16 cellular contexts compared by ENCODE assay signal in the genomic region with DNA sequence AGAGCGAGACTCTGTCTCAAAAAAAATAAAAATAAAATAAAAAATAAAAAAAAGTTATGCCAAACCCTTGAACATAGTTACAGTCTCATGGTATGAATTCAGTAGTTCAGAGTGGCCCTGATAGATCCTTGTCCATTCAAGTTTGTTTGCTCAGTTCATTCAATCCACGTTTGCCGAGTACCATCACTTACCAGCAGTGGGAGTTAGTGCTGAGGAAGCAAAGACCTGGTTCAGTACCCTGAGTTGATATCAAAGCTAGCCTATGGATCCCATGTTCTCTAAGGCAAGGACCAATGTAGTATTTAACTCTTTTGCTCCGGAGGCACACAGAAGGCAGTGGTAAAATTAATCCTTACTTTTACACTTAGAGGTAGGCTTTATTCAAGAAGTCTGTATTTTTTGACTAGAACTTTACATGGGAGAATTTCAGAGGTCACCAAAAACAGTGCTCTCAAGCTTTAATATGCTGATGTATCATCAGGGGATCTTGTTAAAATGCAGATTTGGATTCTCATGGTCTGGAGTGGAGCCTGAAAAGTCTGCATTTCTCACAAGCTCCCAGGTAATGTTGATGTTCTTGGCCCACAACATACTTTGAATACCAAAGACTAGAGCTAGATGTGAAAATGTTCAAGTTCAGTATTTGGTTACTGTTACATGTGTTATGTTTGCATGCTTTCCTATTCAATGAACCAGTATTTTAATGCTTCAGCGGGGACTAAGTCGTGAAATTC. TPM values are rescaled to one million over a fixed set of nuclear protein-coding genes. Genes with fewer than 3 reads are reported as not detected.
DNase-seq lines count a peak whose midpoint lies in the region; ATAC-seq and TF ChIP-seq lines count a peak whose summit lies in the region.
"Had no signal": no experiment of that assay in that cellular context is flagged by ENCODE, and none has a peak within 500 bp of the region (broad histone marks: within the 10 kb centered on the region; RNA-seq: fewer than 3 reads in every experiment).

No MANE protein-coding gene starts in this region.

- no peak overlapping the region for H3K27ac ChIP-seq in uterus
- H3K27ac ChIP-seq: 22Rv1, breast epithelium, hepatocyte, thyroid gland had no signal

- intact Hi-C loops in uterus (cut with DNase I; ENCODE audit: low total_unique reads), result no loop called here

- H3K4me3 ChIP-seq in epithelial cell of proximal tubule (ENCODE audit: low read depth, low read length) (no peak overlapping the region), uterus (no peak overlapping the region)
- H3K4me3 ChIP-seq: breast epithelium, hepatocyte, thyroid gland had no signal

- ATAC-seq in omental fat pad (ENCODE audit: low FRiP score) (no peak), GM19397 (IDR thresholded peaks at IDR 0.05; ENCODE audit: unreplicated experiment) (no peak)

- TF ChIP-seq POLR2A in uterus (IDR thresholded peaks at IDR 0.05), result no peak

- H3K27me3 ChIP-seq in uterus, result no peaks in the 10 kb centered on the region
- H3K27me3 ChIP-seq: breast epithelium, hepatocyte, thyroid gland had no signal

- H3K9me3 ChIP-seq in uterus, result no peaks in the 10 kb centered on the region
- H3K9me3 ChIP-seq: breast epithelium, thyroid gland had no signal

- no peaks in the 10 kb centered on the region for H3K4me1 ChIP-seq in uterus
- H3K4me1 ChIP-seq: breast epithelium, thyroid gland had no signal

- no peaks in the 10 kb centered on the region for H3K36me3 ChIP-seq in uterus
- H3K36me3 ChIP-seq: breast epithelium, thyroid gland had no signal

- TF ChIP-seq CTCF in epithelial cell of proximal tubule (conservative IDR thresholded peaks at IDR 0.05; ENCODE audit: low read depth, low read length), result peak; percentile 39
- TF ChIP-seq CTCF in omental fat pad (IDR thresholded peaks at IDR 0.05), result no peak
- no peak for TF ChIP-seq CTCF in uterus (IDR thresholded peaks at IDR 0.05)

- DNase-seq in DMS 273 (lab: John Stamatoyannopoulos, UW; ENCODE audit: unreplicated experiment), result peak; percentile 13
- no peak for DNase-seq in DMS 273 treated with DMSO at 0.1 percent for 48 hours (lab: John Stamatoyannopoulos, UW)
- peak; percentile 1 for DNase-seq in NCI-H510A (lab: John Stamatoyannopoulos, UW)
- no peak for DNase-seq in epithelial cell of proximal tubule (ENCODE audit: low read depth)
- peak; percentile 7 for DNase-seq in renal cortical epithelial cell (ENCODE audit: low read depth)
- DNase-seq in omental fat pad (ENCODE audit: low spot score), result no peak
- no peak for DNase-seq in uterus
- DNase-seq: activated CD4-positive, alpha-beta T cell treated with anti-CD3 and anti-CD28 coated beads, Interleukin-2, amount 50 U/mL, for 48 hours; NCI-H187; OCI-M1; stimulated activated CD4-positive, alpha-beta T cell treated with anti-CD3 and anti-CD28 coated beads, Interleukin-12 subunit alpha, Interleukin-12 subunit beta, amount 100 ng/mL, for 4 hours; thyroid gland had no signal

RNA-seq across cellular contexts. Expression of gene HBP1, which starts 38.1 kb away (rescaled TPM):
- 29.5 and 34.4 TPM in 2 replicates for total RNA-seq in epithelial cell of proximal tubule
- 109 and 139 TPM in 2 replicates for total RNA-seq in renal cortical epithelial cell
- total RNA-seq in omental fat pad, result 100 to 1,000 TPM in 2 of 4 donors, 10 to 100 TPM in 2; 92.2 to 153 (median 114) TPM
- 100 to 1,000 TPM in 3 of 4 donors, 10 to 100 TPM in 1; 48.3 to 169 (median 130) TPM for total RNA-seq in uterus

Comparison
In these comparisons a context has a peak if more than half of its experiments do, and no peak if none do; other contexts are left out.
1. DNase-seq: peak in DMS 273 (single experiment), NCI-H510A (single experiment) and renal cortical epithelial cell (single experiment); none in DMS 273 treated with DMSO at 0.1 percent for 48 hours (single experiment), epithelial cell of proximal tubule (single experiment), omental fat pad (single experiment) and uterus (0 of 2).